ENCODE assay signal across 26 cellular contexts in the genomic region with DNA sequence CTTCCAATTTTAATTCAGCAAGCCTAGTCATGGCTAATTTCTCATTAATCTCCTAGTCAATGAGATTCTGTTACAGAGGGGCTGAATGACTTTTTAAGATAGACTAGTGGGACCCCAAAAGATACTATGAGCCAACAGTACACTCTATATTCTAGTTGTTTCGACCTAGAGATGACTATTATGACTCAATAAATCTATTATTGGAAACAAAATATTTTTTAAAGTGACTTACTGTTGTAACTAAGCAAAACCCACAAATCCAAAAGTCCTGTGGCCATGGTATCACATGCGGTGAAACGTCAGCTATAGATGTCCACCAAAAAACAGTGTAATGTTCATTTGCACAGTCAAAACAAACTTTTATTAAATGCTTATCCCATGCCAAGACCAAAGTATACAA.
"Had no signal": no experiment of that assay in that cellular context is flagged by ENCODE, and none has a peak within 500 bp of the region (broad histone marks: within the 10 kb centered on the region; RNA-seq: fewer than 3 reads in every experiment).

No MANE protein-coding gene starts in this region.

- H3K36me3 Mint-ChIP-seq: activated naive CD8-positive, alpha-beta T cell had no signal

- H3K27ac Mint-ChIP-seq: activated naive CD8-positive, alpha-beta T cell; naive thymus-derived CD4-positive, alpha-beta T cell had no signal

- H3K27ac ChIP-seq: body of pancreas, epithelial cell of prostate, parathyroid adenoma, psoas muscle, sigmoid colon, testis, VCaP had no signal

- H3K79me2 ChIP-seq: parathyroid adenoma had no signal

- H2AFZ ChIP-seq: parathyroid adenoma had no signal

- H3K4me1 ChIP-seq: body of pancreas, parathyroid adenoma, psoas muscle, sigmoid colon had no signal

- H3K36me3 ChIP-seq: sigmoid colon had no signal

- H3K9ac ChIP-seq: parathyroid adenoma had no signal

- H3K27me3 Mint-ChIP-seq: activated naive CD8-positive, alpha-beta T cell had no signal

- DNase-seq: activated CD4-positive, alpha-beta T cell treated with anti-CD3 and anti-CD28 coated beads for 48 hours; activated CD4-positive, alpha-beta T cell treated with anti-CD3 and anti-CD28 coated beads, Interleukin-2, amount 50 U/mL, for 48 hours; activated CD8-positive, alpha-beta memory T cell treated with anti-CD3 and anti-CD28 coated beads for 24 hours; activated effector memory CD4-positive, alpha-beta T cell treated with Interleukin-2 at 50 U/mL for 16 hours; activated naive CD4-positive, alpha-beta T cell treated with Interleukin-2 at 50 U/mL for 16 hours; anterior cingulate cortex; effector CD8-positive, alpha-beta T cell; glutamatergic neuron; islet precursor cell; left ventricle myocardium superior; naive thymus-derived CD4-positive, alpha-beta T cell; nucleus accumbens; psoas muscle; sigmoid colon; small intestine; stimulated activated CD4-positive, alpha-beta T cell treated with anti-CD3 and anti-CD28 coated beads, Interleukin-1b, Interleukin-23, amount 100 ng/mL, for 48 hours; stimulated activated naive CD4-positive, alpha-beta T cell treated with Interleukin-2 at 50 U/mL for 16 hours; T-helper 9 cell; testis; trophoblast cell had no signal

- ATAC-seq: body of pancreas; left ventricle myocardium superior; naive thymus-derived CD4-positive, alpha-beta T cell; psoas muscle had no signal

- H3K4me3 Mint-ChIP-seq: activated naive CD8-positive, alpha-beta T cell; naive thymus-derived CD4-positive, alpha-beta T cell; neural crest cell had no signal

- H3K4me3 ChIP-seq: body of pancreas, psoas muscle, sigmoid colon, testis had no signal

- H3K27me3 ChIP-seq: body of pancreas, sigmoid colon, testis had no signal

- H3K9me3 ChIP-seq: body of pancreas, sigmoid colon, testis had no signal
